Comparison of ENCODE assay signal across 8 cellular contexts in genomic region chr13:99200433-99201167, GRCh38. TPM values are rescaled to one million over a fixed set of nuclear protein-coding genes. Genes with fewer than 3 reads are reported as not detected.
DNase-seq lines count a peak whose midpoint lies in the region; TF ChIP-seq lines count a peak whose summit lies in the region.

Gene UBAC2, plus strand, starts transcription at chr13:99200854. Its CDS starts 55 bp downstream, at chr13:99200909.

- H3K4me3 ChIP-seq in HFF-Myc (replicated peaks; ENCODE audit: low read depth, low read length): peak within 1 kb of the TSS; percentile 92

- H3K27me3 Mint-ChIP-seq in activated naive CD4-positive, alpha-beta T cell treated with anti-CD3 and anti-CD28 coated beads, Interleukin-2, amount 10 ng/mL, durations not matched to agents 7 days and 5 days: peaks cover 3% of the 10 kb centered on the region

- peak within 1 kb of the TSS; percentile 92 for H3K27ac ChIP-seq in temporal lobe (ENCODE audit: low read depth, low read length)

- peak within 1 kb of the TSS; percentile 81 for H3K4me3 Mint-ChIP-seq in activated naive CD4-positive, alpha-beta T cell treated with anti-CD3 and anti-CD28 coated beads, Interleukin-2, amount 10 ng/mL, durations not matched to agents 7 days and 5 days

- H3K36me3 Mint-ChIP-seq in activated naive CD4-positive, alpha-beta T cell treated with anti-CD3 and anti-CD28 coated beads, Interleukin-2, amount 10 ng/mL, durations not matched to agents 7 days and 5 days: peaks cover 33% of the 10 kb centered on the region

- H3K4me1 Mint-ChIP-seq in activated naive CD4-positive, alpha-beta T cell treated with anti-CD3 and anti-CD28 coated beads, Interleukin-2, amount 10 ng/mL, durations not matched to agents 7 days and 5 days: peaks cover 58% of the 10 kb centered on the region

- DNase-seq in GM04504 (ENCODE audit: low read depth): peak; percentile 88
- DNase-seq in HFF-Myc (ENCODE audit: extremely low read depth, low read depth): peak; percentile 69
- peak; percentile 99 for DNase-seq in NAMALWA (ENCODE audit: low spot score)
- peak; percentile 92 for DNase-seq in SK-N-DZ (ENCODE audit: low spot score)
- DNase-seq in activated naive CD4-positive, alpha-beta T cell treated with anti-CD3 and anti-CD28 coated beads, Interleukin-2, amount 10 ng/mL, durations not matched to agents 7 days and 5 days: peak; percentile 96
- DNase-seq in germinal center (ENCODE audit: low spot score): peak; percentile 98
- peak; percentile 89 for DNase-seq in occipital lobe (lab: John Stamatoyannopoulos, UW)

- no peaks in the 10 kb centered on the region for H3K9me3 Mint-ChIP-seq in activated naive CD4-positive, alpha-beta T cell treated with anti-CD3 and anti-CD28 coated beads, Interleukin-2, amount 10 ng/mL, durations not matched to agents 7 days and 5 days

- no peak for TF ChIP-seq CTCF in HFF-Myc (IDR thresholded peaks at IDR 0.05; ENCODE audit: low read depth, low read length, missing control alignments)

- peak within 1 kb of the TSS; percentile 87 for H3K27ac Mint-ChIP-seq in activated naive CD4-positive, alpha-beta T cell treated with anti-CD3 and anti-CD28 coated beads, Interleukin-2, amount 10 ng/mL, durations not matched to agents 7 days and 5 days

- CTCF ChIA-PET in activated naive CD4-positive, alpha-beta T cell treated with anti-CD3 and anti-CD28 coated beads, Interleukin-2, amount 10 ng/mL, durations not matched to agents 7 days and 5 days (lab: Charles Lee): interaction anchor here (0.7 to 4.2 kb wide), 12 partner anchors 15 to 234 kb away, joined by 3 to 27 read pairs (median 7); no protein-coding TSS in a partner anchor

RNA-seq across cellular contexts. Expression of gene UBAC2, which starts in this region (rescaled TPM):
- polyA plus RNA-seq in SK-N-DZ (2014; cell fraction: cytosol; rRNA removed): 74.0 and 78.5 TPM in 2 replicates
- polyA plus RNA-seq in SK-N-DZ (2014; cell fraction: nucleus; rRNA removed): 30.1 and 32.7 TPM in 2 replicates
- total RNA-seq in occipital lobe (36.2 TPM), temporal lobe (34.2 TPM)

Comparison
In these comparisons a context has a peak if more than half of its experiments do, and no peak if none do; other contexts are left out.
1. Peak in every context shown above with its lines: DNase-seq, H3K4me3 ChIP-seq and H3K27ac ChIP-seq.